20 cellular contexts compared by ENCODE assay signal in the genomic region with DNA sequence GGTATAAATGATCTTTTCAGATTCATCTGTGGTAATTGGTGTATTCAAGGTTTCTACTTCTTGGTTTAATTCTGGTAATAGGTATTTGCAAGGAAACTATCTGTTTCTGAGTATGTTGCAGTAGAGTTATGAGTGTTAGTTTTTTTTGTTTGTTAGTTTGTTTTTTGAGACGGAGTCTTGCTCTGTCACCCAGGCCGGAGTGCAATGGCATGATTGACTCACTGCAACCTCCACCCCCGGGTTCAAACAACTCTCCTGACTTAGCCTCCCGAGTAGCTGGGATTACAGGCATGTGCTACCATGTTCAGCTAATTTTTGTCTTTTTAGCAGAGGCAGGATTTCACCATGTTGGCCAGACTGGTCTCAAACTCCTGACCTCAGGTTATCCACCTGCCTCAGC.
DNase-seq lines count a peak whose midpoint lies in the region; ATAC-seq and TF ChIP-seq lines count a peak whose summit lies in the region.
"Had no signal": no experiment of that assay in that cellular context is flagged by ENCODE, and none has a peak within 500 bp of the region (broad histone marks: within the 10 kb centered on the region; RNA-seq: fewer than 3 reads in every experiment).

No MANE protein-coding gene starts in this region.

- no peak for TF ChIP-seq CTCF in CD8-positive, alpha-beta T cell (IDR thresholded peaks at IDR 0.05)

- peaks cover 7% of the 10 kb centered on the region for H3K4me1 Mint-ChIP-seq in activated CD4-positive, alpha-beta memory T cell treated with anti-CD3 and anti-CD28 coated beads for 36 hours (ENCODE audit: low read depth)
- peaks cover 7% of the 10 kb centered on the region for H3K4me1 Mint-ChIP-seq in activated CD4-positive, alpha-beta memory T cell treated with anti-CD3 and anti-CD28 coated beads, Interleukin-2, amount 10 ng/mL, durations not matched to agents 7 days and 5 days
- H3K4me1 Mint-ChIP-seq in dendritic cell treated with granulocyte-macrophage colony-stimulating factor and Interleukin-4, amounts not matched to agents 40 ng/mL and 50 ng/mL, for 4 days (ENCODE audit: low read depth), result peaks cover 28% of the 10 kb centered on the region
- H3K4me1 Mint-ChIP-seq in CD8-positive, alpha-beta T cell (ENCODE audit: low read depth), result no peaks in the 10 kb centered on the region

- H3K4me3 Mint-ChIP-seq in activated CD4-positive, alpha-beta memory T cell treated with anti-CD3 and anti-CD28 coated beads for 36 hours, result no peak overlapping the region
- no peak overlapping the region for H3K4me3 Mint-ChIP-seq in activated CD4-positive, alpha-beta memory T cell treated with anti-CD3 and anti-CD28 coated beads, Interleukin-2, amount 10 ng/mL, durations not matched to agents 7 days and 5 days
- H3K4me3 Mint-ChIP-seq in dendritic cell treated with granulocyte-macrophage colony-stimulating factor and Interleukin-4, amounts not matched to agents 40 ng/mL and 50 ng/mL, for 4 days, result no peak overlapping the region
- H3K4me3 Mint-ChIP-seq in CD8-positive, alpha-beta T cell, result no peak overlapping the region
- H3K4me3 Mint-ChIP-seq: CD4-positive, alpha-beta T cell; HFFc6 had no signal

- no peak overlapping the region for H3K4me3 ChIP-seq in CD8-positive, alpha-beta T cell (ENCODE audit: low read depth, low read length)
- H3K4me3 ChIP-seq: A549; BLaER1 treated with 17β-estradiol and CSF1 and Interleukin-3, amounts not matched to agents 10 nM and 100 nM; HAP-1 had no signal

- no peak overlapping the region for H3K27ac Mint-ChIP-seq in activated CD4-positive, alpha-beta memory T cell treated with anti-CD3 and anti-CD28 coated beads for 36 hours
- H3K27ac Mint-ChIP-seq in activated CD4-positive, alpha-beta memory T cell treated with anti-CD3 and anti-CD28 coated beads, Interleukin-2, amount 10 ng/mL, durations not matched to agents 7 days and 5 days, result no peak overlapping the region
- peak overlapping the region; percentile 71 for H3K27ac Mint-ChIP-seq in dendritic cell treated with granulocyte-macrophage colony-stimulating factor and Interleukin-4, amounts not matched to agents 40 ng/mL and 50 ng/mL, for 4 days
- H3K27ac Mint-ChIP-seq in CD8-positive, alpha-beta T cell, result no peak overlapping the region
- H3K27ac Mint-ChIP-seq: CD4-positive, alpha-beta T cell; HFFc6 had no signal

- H3K27ac ChIP-seq in CD8-positive, alpha-beta T cell (ENCODE audit: low read depth, low read length), result no peak overlapping the region
- H3K27ac ChIP-seq: A549; BLaER1 treated with 17β-estradiol and CSF1 and Interleukin-3, amounts not matched to agents 10 nM and 100 nM had no signal

- H3K4me1 ChIP-seq in CD8-positive, alpha-beta T cell (ENCODE audit: insufficient read depth, low read length), result no peaks in the 10 kb centered on the region
- H3K4me1 ChIP-seq: A549, BE2C, HAP-1 had no signal

- DNase-seq in activated CD4-positive, alpha-beta memory T cell treated with anti-CD3 and anti-CD28 coated beads for 36 hours, result peak; percentile 56
- DNase-seq in activated CD4-positive, alpha-beta memory T cell treated with anti-CD3 and anti-CD28 coated beads, Interleukin-2, amount 10 ng/mL, durations not matched to agents 7 days and 5 days, result no peak
- peak; percentile 23 for DNase-seq in stimulated activated CD4-positive, alpha-beta T cell treated with anti-CD3 and anti-CD28 coated beads, Interleukin-1b, Interleukin-23, amount 100 ng/mL, for 48 hours
- DNase-seq in stimulated activated CD4-positive, alpha-beta T cell treated with anti-CD3 and anti-CD28 coated beads, Interleukin-4, amount 100 ng/mL, for 4 hours, result no peak
- no peak for DNase-seq in CD8-positive, alpha-beta T cell
- no peak for DNase-seq in COR-L47 (lab: John Stamatoyannopoulos, UW)
- DNase-seq: 8988T; ACHN; AML-193; BE2C; Caco-2; CD4-positive, alpha-beta T cell; DMS153; DND-41; GOT3; HFFc6 had no signal

- peaks cover 12% of the 10 kb centered on the region for H3K36me3 Mint-ChIP-seq in activated CD4-positive, alpha-beta memory T cell treated with anti-CD3 and anti-CD28 coated beads for 36 hours
- H3K36me3 Mint-ChIP-seq in activated CD4-positive, alpha-beta memory T cell treated with anti-CD3 and anti-CD28 coated beads, Interleukin-2, amount 10 ng/mL, durations not matched to agents 7 days and 5 days (ENCODE audit: low read depth), result peaks cover 5% of the 10 kb centered on the region
- peaks cover 23% of the 10 kb centered on the region for H3K36me3 Mint-ChIP-seq in dendritic cell treated with granulocyte-macrophage colony-stimulating factor and Interleukin-4, amounts not matched to agents 40 ng/mL and 50 ng/mL, for 4 days (ENCODE audit: low read depth)
- peaks cover 10% of the 10 kb centered on the region for H3K36me3 Mint-ChIP-seq in CD8-positive, alpha-beta T cell

- no peaks in the 10 kb centered on the region for H3K27me3 ChIP-seq in CD8-positive, alpha-beta T cell (ENCODE audit: insufficient read depth, low read length)
- H3K27me3 ChIP-seq: BE2C; BLaER1 treated with 17β-estradiol and CSF1 and Interleukin-3, amounts not matched to agents 10 nM and 100 nM had no signal

- intact Hi-C loops in activated CD4-positive, alpha-beta memory T cell treated with anti-CD3 and anti-CD28 coated beads for 36 hours (cut with micrococcal nuclease), result loop anchor here (2.0 kb wide), 1 partner anchor 30 kb away; no protein-coding TSS in a partner anchor
- intact Hi-C loops in dendritic cell treated with granulocyte-macrophage colony-stimulating factor and Interleukin-4, amounts not matched to agents 40 ng/mL and 50 ng/mL, for 4 days (cut with micrococcal nuclease), result no loop called here
- intact Hi-C loops in CD8-positive, alpha-beta T cell (cut with DNase I, micrococcal nuclease), result no loop called here

- no peak for ATAC-seq in CD8-positive, alpha-beta T cell
- ATAC-seq: A549 had no signal

- peaks cover 11% of the 10 kb centered on the region for H3K27me3 Mint-ChIP-seq in activated CD4-positive, alpha-beta memory T cell treated with anti-CD3 and anti-CD28 coated beads for 36 hours
- H3K27me3 Mint-ChIP-seq in activated CD4-positive, alpha-beta memory T cell treated with anti-CD3 and anti-CD28 coated beads, Interleukin-2, amount 10 ng/mL, durations not matched to agents 7 days and 5 days, result peaks cover 5% of the 10 kb centered on the region
- no peaks in the 10 kb centered on the region for H3K27me3 Mint-ChIP-seq in dendritic cell treated with granulocyte-macrophage colony-stimulating factor and Interleukin-4, amounts not matched to agents 40 ng/mL and 50 ng/mL, for 4 days
- H3K27me3 Mint-ChIP-seq in CD8-positive, alpha-beta T cell (ENCODE audit: low read depth), result peaks cover 2% of the 10 kb centered on the region

- H3K9me3 Mint-ChIP-seq in activated CD4-positive, alpha-beta memory T cell treated with anti-CD3 and anti-CD28 coated beads for 36 hours, result peaks cover 27% of the 10 kb centered on the region
- H3K9me3 Mint-ChIP-seq in activated CD4-positive, alpha-beta memory T cell treated with anti-CD3 and anti-CD28 coated beads, Interleukin-2, amount 10 ng/mL, durations not matched to agents 7 days and 5 days, result peaks cover 3% of the 10 kb centered on the region
- peaks cover 38% of the 10 kb centered on the region for H3K9me3 Mint-ChIP-seq in dendritic cell treated with granulocyte-macrophage colony-stimulating factor and Interleukin-4, amounts not matched to agents 40 ng/mL and 50 ng/mL, for 4 days
- peaks cover 12% of the 10 kb centered on the region for H3K9me3 Mint-ChIP-seq in CD8-positive, alpha-beta T cell

- CTCF ChIA-PET in activated CD4-positive, alpha-beta memory T cell treated with anti-CD3 and anti-CD28 coated beads for 36 hours (lab: Charles Lee), result no interaction called here
- CTCF ChIA-PET in activated CD4-positive, alpha-beta memory T cell treated with anti-CD3 and anti-CD28 coated beads, Interleukin-2, amount 10 ng/mL, durations not matched to agents 7 days and 5 days (lab: Charles Lee), result no interaction called here
- CTCF ChIA-PET in CD8-positive, alpha-beta T cell (lab: Charles Lee), result no interaction called here

- POLR2A ChIA-PET in activated CD4-positive, alpha-beta memory T cell treated with anti-CD3 and anti-CD28 coated beads for 36 hours (lab: Charles Lee), result no interaction called here
- POLR2A ChIA-PET in activated CD4-positive, alpha-beta memory T cell treated with anti-CD3 and anti-CD28 coated beads, Interleukin-2, amount 10 ng/mL, durations not matched to agents 7 days and 5 days (lab: Charles Lee), result no interaction called here
- POLR2A ChIA-PET in CD8-positive, alpha-beta T cell (lab: Charles Lee), result no interaction called here

- no peaks in the 10 kb centered on the region for H3K9me3 ChIP-seq in CD8-positive, alpha-beta T cell (ENCODE audit: low read length)
- H3K9me3 ChIP-seq: BE2C, HAP-1 had no signal

- no peaks in the 10 kb centered on the region for H3K36me3 ChIP-seq in CD8-positive, alpha-beta T cell (ENCODE audit: insufficient read depth, low read length)
- H3K36me3 ChIP-seq: BE2C, HAP-1 had no signal

Comparison
In these comparisons a context has a peak if more than half of its experiments do, and no peak if none do; other contexts are left out.
1. DNase-seq: peak in activated CD4-positive, alpha-beta memory T cell treated with anti-CD3 and anti-CD28 coated beads for 36 hours (single experiment) and stimulated activated CD4-positive, alpha-beta T cell treated with anti-CD3 and anti-CD28 coated beads, Interleukin-1b, Interleukin-23, amount 100 ng/mL, for 48 hours (single experiment); none in activated CD4-positive, alpha-beta memory T cell treated with anti-CD3 and anti-CD28 coated beads, Interleukin-2, amount 10 ng/mL, durations not matched to agents 7 days and 5 days (single experiment), stimulated activated CD4-positive, alpha-beta T cell treated with anti-CD3 and anti-CD28 coated beads, Interleukin-4, amount 100 ng/mL, for 4 hours (0 of 2), CD8-positive, alpha-beta T cell (0 of 7) and COR-L47 (single experiment).